22 cellular contexts compared by ENCODE assay signal in the genomic region with DNA sequence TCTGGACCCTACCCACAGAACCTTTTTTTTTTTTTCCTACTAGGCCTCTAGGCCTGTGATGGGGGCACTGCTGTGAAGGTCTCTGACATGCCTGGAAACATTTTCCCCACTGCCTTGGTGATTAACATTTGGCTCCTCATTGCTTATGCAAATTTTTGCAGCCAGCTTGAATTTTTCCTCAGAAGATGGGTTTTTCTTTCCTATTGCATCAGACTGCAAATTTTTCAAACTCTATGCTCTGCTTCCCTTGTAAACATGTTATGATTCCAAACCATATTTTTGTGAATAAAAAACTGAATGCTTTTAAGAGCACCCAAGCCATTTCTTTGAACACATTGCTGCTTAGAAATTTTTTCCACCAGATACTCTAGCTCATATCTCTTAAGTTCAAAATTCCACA. TPM values are rescaled to one million over a fixed set of nuclear protein-coding genes. Genes with fewer than 3 reads are reported as not detected.
"Had no signal": no experiment of that assay in that cellular context is flagged by ENCODE, and none has a peak within 500 bp of the region (broad histone marks: within the 10 kb centered on the region; RNA-seq: fewer than 3 reads in every experiment).

No MANE protein-coding gene starts in this region.

- H3K9ac ChIP-seq: parathyroid adenoma had no signal

- H3K4me2 ChIP-seq: smooth muscle cell had no signal

- H3K27ac ChIP-seq: gastrocnemius medialis, lower lobe of right lung, parathyroid adenoma, right atrium auricular region, suprapubic skin, transverse colon, vagina had no signal

- H3K79me2 ChIP-seq: parathyroid adenoma had no signal

- H3K4me1 ChIP-seq: gastrocnemius medialis, lower lobe of right lung, parathyroid adenoma, right atrium auricular region, suprapubic skin, transverse colon, vagina had no signal

- H3K4me3 ChIP-seq: dorsolateral prefrontal cortex, gastrocnemius medialis, lower lobe of right lung, right atrium auricular region, smooth muscle cell, suprapubic skin, transverse colon, vagina had no signal

- H3K9me3 ChIP-seq: gastrocnemius medialis, lower lobe of right lung, right atrium auricular region, suprapubic skin, transverse colon, vagina had no signal

- DNase-seq: cortex of kidney; dorsolateral prefrontal cortex; effector CD4-positive, alpha-beta T cell; foreskin fibroblast; gastrocnemius medialis; head of caudate nucleus; left ventricle myocardium superior; lower lobe of right lung; natural killer cell; stimulated activated CD4-positive, alpha-beta T cell treated with anti-CD3 and anti-CD28 coated beads, Interleukin-12 subunit alpha, Interleukin-12 subunit beta, amount 100 ng/mL, for 4 hours; stimulated activated CD4-positive, alpha-beta T cell treated with anti-CD3 and anti-CD28 coated beads, Interleukin-1b, Interleukin-23, amount 100 ng/mL, for 48 hours; stimulated activated CD4-positive, alpha-beta T cell treated with anti-CD3 and anti-CD28 coated beads, Interleukin-4, amount 100 ng/mL, for 1 hour; stimulated activated CD8-positive, alpha-beta memory T cell treated with anti-CD3 and anti-CD28 coated beads, Interleukin-4, amount 100 ng/mL, for 48 hours; stimulated activated naive CD4-positive, alpha-beta T cell; stimulated activated naive CD8-positive, alpha-beta T cell treated with anti-CD3 and anti-CD28 coated beads, Interleukin-15, amount 100 ng/mL, for 72 hours; transverse colon had no signal

- H3K36me3 ChIP-seq: gastrocnemius medialis, lower lobe of right lung, right atrium auricular region, suprapubic skin, transverse colon, vagina had no signal

- H3K27me3 ChIP-seq: dorsolateral prefrontal cortex, gastrocnemius medialis, right atrium auricular region, suprapubic skin, transverse colon, vagina had no signal

RNA-seq across cellular contexts. Expression of a gene that starts 33.5 kb away (rescaled TPM):
- total RNA-seq: mononuclear cell, natural killer cell had no signal
